16 cellular contexts compared by ENCODE assay signal in genomic region chr12:62911288-62911687, GRCh38. TPM values are rescaled to one million over a fixed set of nuclear protein-coding genes. Genes with fewer than 3 reads are reported as not detected.
"Had no signal": no experiment of that assay in that cellular context is flagged by ENCODE, and none has a peak within 500 bp of the region (broad histone marks: within the 10 kb centered on the region; RNA-seq: fewer than 3 reads in every experiment).

No MANE protein-coding gene starts in this region.

- ATAC-seq: effector memory CD8-positive, alpha-beta T cell; heart left ventricle; stimulated activated naive B cell treated with anti-CD40 and anti-IgM and Interleukin-4, amounts not matched to agents 10 μg/mL and 1 μg/mL and 100 μg/mL, for 72 hours; stimulated activated naive CD8-positive, alpha-beta T cell treated with anti-CD3 and anti-CD28 coated beads, Interleukin-15, amount 100 ng/mL, for 72 hours had no signal

- H3K9me3 ChIP-seq: heart left ventricle, sigmoid colon, testis, transverse colon had no signal

- H3K27ac ChIP-seq: heart left ventricle, sigmoid colon, skin epidermis, testis, transverse colon had no signal

- FAIRE-seq: frontal cortex had no signal

- H3K36me3 ChIP-seq: heart left ventricle, sigmoid colon, transverse colon had no signal

- H3K36me3 Mint-ChIP-seq: naive thymus-derived CD4-positive, alpha-beta T cell; stimulated activated naive B cell treated with anti-CD40 and anti-IgM and Interleukin-4, amounts not matched to agents 10 μg/mL and 1 μg/mL and 100 μg/mL, for 72 hours had no signal

- H3K4me1 Mint-ChIP-seq: naive thymus-derived CD4-positive, alpha-beta T cell; stimulated activated naive B cell treated with anti-CD40 and anti-IgM and Interleukin-4, amounts not matched to agents 10 μg/mL and 1 μg/mL and 100 μg/mL, for 72 hours; stimulated activated naive CD8-positive, alpha-beta T cell treated with anti-CD3 and anti-CD28 coated beads, Interleukin-15, amount 100 ng/mL, for 72 hours had no signal

- H3K9me3 Mint-ChIP-seq: effector memory CD8-positive, alpha-beta T cell; nephron progenitor cell; stimulated activated naive B cell treated with anti-CD40 and anti-IgM and Interleukin-4, amounts not matched to agents 10 μg/mL and 1 μg/mL and 100 μg/mL, for 72 hours; stimulated activated naive CD8-positive, alpha-beta T cell treated with anti-CD3 and anti-CD28 coated beads, Interleukin-15, amount 100 ng/mL, for 72 hours had no signal

- H3K4me3 Mint-ChIP-seq: effector memory CD8-positive, alpha-beta T cell; naive thymus-derived CD4-positive, alpha-beta T cell; nephron progenitor cell; stimulated activated naive B cell treated with anti-CD40 and anti-IgM and Interleukin-4, amounts not matched to agents 10 μg/mL and 1 μg/mL and 100 μg/mL, for 72 hours; stimulated activated naive CD8-positive, alpha-beta T cell treated with anti-CD3 and anti-CD28 coated beads, Interleukin-15, amount 100 ng/mL, for 72 hours had no signal

- DNase-seq: effector memory CD8-positive, alpha-beta T cell; heart left ventricle; hypothalamus; kidney glomerular epithelial cell; naive thymus-derived CD4-positive, alpha-beta T cell; nephron progenitor cell; posterior cingulate gyrus; sigmoid colon; stimulated activated CD4-positive, alpha-beta T cell treated with anti-CD3 and anti-CD28 coated beads, Interleukin-2, amount 100 ng/mL, for 24 hours; stimulated activated CD4-positive, alpha-beta T cell treated with anti-CD3 and anti-CD28 coated beads, Interleukin-4, amount 100 ng/mL, for 4 hours; stimulated activated naive B cell treated with anti-CD40 and anti-IgM and Interleukin-4, amounts not matched to agents 10 μg/mL and 1 μg/mL and 100 μg/mL, for 72 hours; stimulated activated naive CD8-positive, alpha-beta T cell treated with anti-CD3 and anti-CD28 coated beads, Interleukin-15, amount 100 ng/mL, for 72 hours; testis; transverse colon had no signal

- H3K27ac Mint-ChIP-seq: effector memory CD8-positive, alpha-beta T cell; naive thymus-derived CD4-positive, alpha-beta T cell; nephron progenitor cell; stimulated activated naive B cell treated with anti-CD40 and anti-IgM and Interleukin-4, amounts not matched to agents 10 μg/mL and 1 μg/mL and 100 μg/mL, for 72 hours; stimulated activated naive CD8-positive, alpha-beta T cell treated with anti-CD3 and anti-CD28 coated beads, Interleukin-15, amount 100 ng/mL, for 72 hours had no signal

- H3K4me3 ChIP-seq: heart left ventricle, sigmoid colon, skin epidermis, testis, transverse colon had no signal

- H3K4me1 ChIP-seq: sigmoid colon, transverse colon had no signal

- H3K27me3 ChIP-seq: heart left ventricle, sigmoid colon, testis, transverse colon had no signal

RNA-seq across cellular contexts. Expression of gene PPM1H, which starts 23.7 kb away (rescaled TPM):
- polyA plus RNA-seq: naive thymus-derived CD4-positive, alpha-beta T cell had no signal
